ENCODE assay signal across 8 cellular contexts in genomic region chr2:185738679-185739472, GRCh38. TPM values are rescaled to one million over a fixed set of nuclear protein-coding genes. Genes with fewer than 3 reads are reported as not detected.
A peak's percentile ranks its signal among the peaks of the same experiment; 100 is the strongest.
DNase-seq lines count a peak whose midpoint lies in the region; ATAC-seq and TF ChIP-seq lines count a peak whose summit lies in the region.

FSIP2 (plus strand) TSS chr2:185738804; CDS start chr2:185738895, 91 bp downstream.

- H3K36me3 ChIP-seq in kidney epithelial cell (ENCODE audit: control insufficient read depth, insufficient read depth, low read length) (no peaks in the 10 kb centered on the region), SK-N-SH (replicated peaks in 1 of 2; ENCODE audit: control insufficient read depth in 1 of 2, insufficient read depth in 2 of 2, low read length in 1 of 2) (no peaks in the 10 kb centered on the region)

- no peaks in the 10 kb centered on the region; the same call in 1 of the 2 replicates for H3K36me3 Mint-ChIP-seq in HFFc6 (ENCODE audit: low read depth)

- no peaks in the 10 kb centered on the region for H3F3A ChIP-seq in SK-N-SH (replicated peaks; ENCODE audit: insufficient read depth)

- H3K4me1 ChIP-seq in SK-N-SH (ENCODE audit: control insufficient read depth in 1 of 2, insufficient read depth in 2 of 2, low read depth in 1 of 2, low read length in 1 of 2), result no peaks in the 10 kb centered on the region

- H3K9me2 ChIP-seq in SK-N-SH, result no peaks in the 10 kb centered on the region

- H3K4me1 Mint-ChIP-seq in HFFc6 (ENCODE audit: low read depth), result no peaks in the 10 kb centered on the region

- no peaks in the 10 kb centered on the region for H3K79me2 ChIP-seq in SK-N-SH (ENCODE audit: insufficient read depth)

- H3K27ac Mint-ChIP-seq in HFFc6, result no peak within 1 kb of the TSS

- no peaks in the 10 kb centered on the region for H4K20me1 ChIP-seq in SK-N-SH (ENCODE audit: insufficient read depth)

- peaks cover 1% of the 10 kb centered on the region; the same call in 1 of the 2 replicates for H3K27me3 Mint-ChIP-seq in HFFc6 (ENCODE audit: insufficient read depth)

- H3K9me3 ChIP-seq in SK-N-SH, result no peaks in the 10 kb centered on the region

- no peak within 1 kb of the TSS for H3K4me3 Mint-ChIP-seq in HFFc6

- H3K4me2 ChIP-seq in SK-N-SH, result no peak within 1 kb of the TSS

- H3K9me3 Mint-ChIP-seq in HFFc6, result peaks cover 61% of the 10 kb centered on the region

- no peaks in the 10 kb centered on the region for H3K27me3 ChIP-seq in kidney epithelial cell (ENCODE audit: control insufficient read depth, insufficient read depth, low read length)
- no peaks in the 10 kb centered on the region for H3K27me3 ChIP-seq in SK-N-SH (ENCODE audit: insufficient read depth)

- H3K9ac ChIP-seq in SK-N-SH, result no peak within 1 kb of the TSS

- no peak for TF ChIP-seq RAD21 in SK-N-SH (IDR thresholded peaks at IDR 0.05; ENCODE audit: low read length)

- no peak for DNase-seq in HFFc6
- DNase-seq in OCI-M1 (lab: John Stamatoyannopoulos, UW), result peak; percentile 92
- DNase-seq in cerebellum (ENCODE audit: low spot score), result peak; percentile 17
- DNase-seq in kidney epithelial cell (ENCODE audit: low read depth), result peak; percentile 56
- peak; percentile 3 for DNase-seq in stimulated activated CD4-positive, alpha-beta T cell treated with anti-CD3 and anti-CD28 coated beads, Interleukin-4, amount 100 ng/mL, for 24 hours
- no peak for DNase-seq in middle frontal gyrus (ENCODE audit: extremely low spot score, low spot score)
- no peak for DNase-seq in SK-N-SH

- CTCF ChIA-PET in SK-N-SH (lab: Yijun Ruan, JAX), result no interaction called here

- WGBS in SK-N-SH (ENCODE audit: low lambda C conversion rate), result 87% methylated on average over 43 of the region's 59 CpGs

- TF ChIP-seq EP300 in SK-N-SH (IDR thresholded peaks at IDR 0.05; ENCODE audit: borderline replicate concordance in 1 of 2, low read depth in 1 of 2, low read length in 1 of 2), result no peak

- POLR2A ChIA-PET in SK-N-SH (lab: Yijun Ruan, JAX), result no interaction called here

- H3K4me3 ChIP-seq in kidney epithelial cell (ENCODE audit: low read depth, low read length) (peak within 1 kb of the TSS; percentile 62), SK-N-SH (ENCODE audit: low read depth in 2 of 2, low read length in 1 of 2) (peak within 1 kb of the TSS in 1 of 2 experiments; percentile 26; a peak in 1 of 4 replicates)

- no peak within 1 kb of the TSS for H2AFZ ChIP-seq in SK-N-SH (ENCODE audit: low read depth)

- H3K27ac ChIP-seq in SK-N-SH (ENCODE audit: low read depth in 2 of 2, low read length in 1 of 2), result no peak within 1 kb of the TSS

- TF ChIP-seq CTCF in HFFc6 (IDR thresholded peaks at IDR 0.05), result peak; percentile 15; the same call in 1 of the 2 replicates
- TF ChIP-seq CTCF in kidney epithelial cell (IDR thresholded peaks at IDR 0.05; ENCODE audit: insufficient read depth, low read length, poor library complexity, severe bottlenecking), result peak; percentile 93
- no peak for TF ChIP-seq CTCF in SK-N-SH (IDR thresholded peaks at IDR 0.05)

- ATAC-seq in GM18498 (IDR thresholded peaks at IDR 0.05; ENCODE audit: unreplicated experiment), result peak; percentile 97

TF ChIP-seq in SK-N-SH, 30 proteins besides CTCF, POLR2A, EP300 and RAD21:
- TF ChIP-seq MEF2A (IDR thresholded peaks at IDR 0.05; ENCODE audit: borderline replicate concordance, low read depth) (no peak), RXRA (IDR thresholded peaks at IDR 0.05; ENCODE audit: borderline replicate concordance, low read depth) (no peak), POLR2AphosphoS5 (IDR thresholded peaks at IDR 0.05; ENCODE audit: low read depth, low read length) (no peak), ZBTB33 (IDR thresholded peaks at IDR 0.05; ENCODE audit: borderline replicate concordance, low read depth) (no peak), TEAD4 (IDR thresholded peaks at IDR 0.05; ENCODE audit: borderline replicate concordance, insufficient read depth) (no peak), MAX (IDR thresholded peaks at IDR 0.05; ENCODE audit: low read depth) (no peak), EZH2phosphoT487 (IDR thresholded peaks at IDR 0.05; ENCODE audit: borderline replicate concordance, low read depth) (no peak), NRF1 (IDR thresholded peaks at IDR 0.05; ENCODE audit: low read depth, low read length) (no peak), FOXM1 (IDR thresholded peaks at IDR 0.05; ENCODE audit: low read depth) (no peak), RFX5 (IDR thresholded peaks at IDR 0.05; ENCODE audit: low read length) (no peak), TCF12 (IDR thresholded peaks at IDR 0.05) (no peak), GABPA (IDR thresholded peaks at IDR 0.05; ENCODE audit: low read depth) (no peak), NFIC (IDR thresholded peaks at IDR 0.05; ENCODE audit: borderline replicate concordance) (no peak), FOSL2 (IDR thresholded peaks at IDR 0.05; ENCODE audit: borderline replicate concordance, low read depth) (no peak), GATA2 (CRISPR knock-in tag; IDR thresholded peaks at IDR 0.05) (no peak), IRF3 (IDR thresholded peaks at IDR 0.05; ENCODE audit: low read depth, low read length) (no peak)
- TF ChIP-seq, protein P1, sequence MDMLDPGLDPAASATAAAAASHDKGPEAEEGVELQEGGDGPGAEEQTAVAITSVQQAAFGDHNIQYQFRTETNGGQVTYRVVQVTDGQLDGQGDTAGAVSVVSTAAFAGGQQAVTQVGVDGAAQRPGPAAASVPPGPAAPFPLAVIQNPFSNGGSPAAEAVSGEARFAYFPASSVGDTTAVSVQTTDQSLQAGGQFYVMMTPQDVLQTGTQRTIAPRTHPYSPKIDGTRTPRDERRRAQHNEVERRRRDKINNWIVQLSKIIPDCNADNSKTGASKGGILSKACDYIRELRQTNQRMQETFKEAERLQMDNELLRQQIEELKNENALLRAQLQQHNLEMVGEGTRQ (IDR thresholded peaks at IDR 0.05; ENCODE audit: borderline replicate concordance, low read depth, low read length), result no peak

RNA-seq across cellular contexts. Expression of gene FSIP2, which starts in this region (rescaled TPM):
- under 1 TPM in 2 of 6 experiments, not detected in 4; under 0.01 to 0.05 TPM for total RNA-seq in HFFc6 (2021; fragmentation: NEBNext Ultra II Directional; extraction: Animal tissue kit (Norgen Biotek cat#: 25700))
- total RNA-seq in cerebellum (3.3 TPM), kidney epithelial cell (0.75 and 0.96 TPM in 2 replicates)
- not detected in 2 replicates for polyA plus RNA-seq in SK-N-SH (2012; rRNA removed)
- under 0.01 TPM in 1 of 2 replicates, not detected in the other for polyA plus RNA-seq in SK-N-SH (2012; cell fraction: cytosol; rRNA removed)
- under 0.01 and 0.02 TPM in 2 replicates for polyA plus RNA-seq in SK-N-SH (2012; cell fraction: nucleus; rRNA removed)

Comparison
In these comparisons a context has a peak if more than half of its experiments do, and no peak if none do; other contexts are left out.
1. Peak in DNase-seq and H3K4me3 ChIP-seq in kidney epithelial cell; RNA of the gene not detected or under 1 TPM.
2. DNase-seq: peak in OCI-M1 (single experiment), cerebellum (single experiment) and stimulated activated CD4-positive, alpha-beta T cell treated with anti-CD3 and anti-CD28 coated beads, Interleukin-4, amount 100 ng/mL, for 24 hours (single experiment); none in HFFc6 (single experiment), middle frontal gyrus (single experiment) and SK-N-SH (single experiment).